ENCODE assay signal across 9 cellular contexts in genomic region chr4:25088342-25088952, GRCh38. TPM values are rescaled to one million over a fixed set of nuclear protein-coding genes. Genes with fewer than 3 reads are reported as not detected.
DNase-seq lines count a peak whose midpoint lies in the region; ATAC-seq and TF ChIP-seq lines count a peak whose summit lies in the region.
"Had no signal": no experiment of that assay in that cellular context is flagged by ENCODE, and none has a peak within 500 bp of the region (broad histone marks: within the 10 kb centered on the region; RNA-seq: fewer than 3 reads in every experiment).

No MANE protein-coding gene starts in this region.

- peaks cover 25% of the 10 kb centered on the region for H3K4me1 Mint-ChIP-seq in HFFc6 (ENCODE audit: low read depth)
- H3K4me1 Mint-ChIP-seq in activated T-cell treated with anti-CD3 and anti-CD28 coated beads, Interleukin-2, amount 50 U/mL, for 4 hours (ENCODE audit: low read depth) = peaks cover 3% of the 10 kb centered on the region
- peaks cover 0 to 17% (median 7%) of the 10 kb centered on the region in 3 donors for H3K4me1 Mint-ChIP-seq in CD8-positive, alpha-beta memory T cell
- H3K4me1 Mint-ChIP-seq in CD4-positive, alpha-beta memory T cell = peaks cover 0 to 12% (median 1%) of the 10 kb centered on the region in 4 donors

- H3K27ac ChIP-seq in CD8-positive, alpha-beta memory T cell (ENCODE audit: low read depth, low read length) = no peak overlapping the region
- no peak overlapping the region for H3K27ac ChIP-seq in CD4-positive, alpha-beta memory T cell (ENCODE audit: low read depth, low read length)
- H3K27ac ChIP-seq: epithelial cell of prostate had no signal

- no peak for DNase-seq in BJ (ENCODE audit: low read depth)
- DNase-seq in HFFc6 = peak; percentile 2
- no peak for DNase-seq in activated T-cell treated with anti-CD3 and anti-CD28 coated beads, Interleukin-2, amount 50 U/mL, for 4 hours
- peak; percentile 80 for DNase-seq in left kidney (ENCODE audit: low read depth, low spot score)
- DNase-seq in CD8-positive, alpha-beta memory T cell = no peak
- no peak for DNase-seq in CD4-positive, alpha-beta memory T cell
- DNase-seq in left colon = no peak

- intact Hi-C loops in CD4-positive, alpha-beta memory T cell (cut with micrococcal nuclease) = no loop called here
- intact Hi-C loops in left colon (cut with DNase I, micrococcal nuclease) = no loop called here

- H3K27me3 ChIP-seq in BJ (ENCODE audit: control insufficient read depth, insufficient read depth, low read length) = peaks cover 16% of the 10 kb centered on the region
- H3K27me3 ChIP-seq in CD8-positive, alpha-beta memory T cell (ENCODE audit: insufficient read depth, low read length, poor library complexity, severe bottlenecking) = no peaks in the 10 kb centered on the region
- H3K27me3 ChIP-seq in CD4-positive, alpha-beta memory T cell (ENCODE audit: insufficient read depth, low read length) = peaks cover 9% of the 10 kb centered on the region

- CTCF ChIA-PET in BJ (lab: Yijun Ruan, JAX) = interaction anchor here (1.0 kb wide), 1 partner anchor 29 kb away, joined by 3 read pairs; no protein-coding TSS in a partner anchor
- CTCF ChIA-PET in CD8-positive, alpha-beta memory T cell (lab: Charles Lee) = no interaction called here
- CTCF ChIA-PET in CD4-positive, alpha-beta memory T cell (lab: Charles Lee; ENCODE audit: partially characterized antibody) = no interaction called here

- no peak for TF ChIP-seq CTCF in BJ (IDR thresholded peaks at IDR 0.05; ENCODE audit: insufficient read depth, low read depth, low read length)
- no peak for TF ChIP-seq CTCF in HFFc6 (IDR thresholded peaks at IDR 0.05)

- H3K27ac Mint-ChIP-seq in HFFc6 = no peak overlapping the region
- no peak overlapping the region for H3K27ac Mint-ChIP-seq in CD8-positive, alpha-beta memory T cell
- no peak overlapping the region for H3K27ac Mint-ChIP-seq in CD4-positive, alpha-beta memory T cell

- H3K4me3 Mint-ChIP-seq in HFFc6 = peak overlapping the region; percentile 72
- no peak overlapping the region for H3K4me3 Mint-ChIP-seq in activated T-cell treated with anti-CD3 and anti-CD28 coated beads, Interleukin-2, amount 50 U/mL, for 4 hours
- H3K4me3 Mint-ChIP-seq in CD8-positive, alpha-beta memory T cell = no peak overlapping the region
- H3K4me3 Mint-ChIP-seq in CD4-positive, alpha-beta memory T cell = peak overlapping the region in 1 of 8 donors; percentile 26

- ATAC-seq in activated T-cell treated with anti-CD3 and anti-CD28 coated beads, Interleukin-2, amount 50 U/mL, for 4 hours = peak; percentile 47 to 58
- no peak for ATAC-seq in HG03457 (IDR thresholded peaks at IDR 0.05; ENCODE audit: unreplicated experiment)
- ATAC-seq in left colon = no peak

- no peaks in the 10 kb centered on the region for H3K36me3 ChIP-seq in BJ (ENCODE audit: control insufficient read depth, insufficient read depth, low read length)
- no peaks in the 10 kb centered on the region for H3K36me3 ChIP-seq in CD8-positive, alpha-beta memory T cell (ENCODE audit: insufficient read depth, low read length)
- no peaks in the 10 kb centered on the region for H3K36me3 ChIP-seq in CD4-positive, alpha-beta memory T cell (ENCODE audit: insufficient read depth, low read length)

- POLR2A ChIA-PET in BJ (lab: Charles Lee) = no interaction called here
- POLR2A ChIA-PET in CD8-positive, alpha-beta memory T cell (lab: Charles Lee) = no interaction called here
- POLR2A ChIA-PET in CD4-positive, alpha-beta memory T cell (lab: Charles Lee; ENCODE audit: partially characterized antibody) = no interaction called here

- peak overlapping the region; percentile 26 for H3K4me3 ChIP-seq in BJ (ENCODE audit: low read depth, low read length)
- H3K4me3 ChIP-seq in CD8-positive, alpha-beta memory T cell (ENCODE audit: low read length) = no peak overlapping the region
- H3K4me3 ChIP-seq in CD4-positive, alpha-beta memory T cell (ENCODE audit: low read length in 2 of 2) = no peak overlapping the region

- H3K9me3 ChIP-seq in CD8-positive, alpha-beta memory T cell (ENCODE audit: low read length) = no peaks in the 10 kb centered on the region
- no peaks in the 10 kb centered on the region for H3K9me3 ChIP-seq in CD4-positive, alpha-beta memory T cell (ENCODE audit: control insufficient read depth in 1 of 2, low read length in 2 of 2)

- H3K9me3 Mint-ChIP-seq in HFFc6 = peaks cover 6% of the 10 kb centered on the region
- H3K9me3 Mint-ChIP-seq in activated T-cell treated with anti-CD3 and anti-CD28 coated beads, Interleukin-2, amount 50 U/mL, for 4 hours = peaks cover 5% of the 10 kb centered on the region
- peaks cover 0 to 9% (median 5%) of the 10 kb centered on the region in 5 donors for H3K9me3 Mint-ChIP-seq in CD8-positive, alpha-beta memory T cell
- peaks cover 0 to 9% (median 5%) of the 10 kb centered on the region in 8 donors for H3K9me3 Mint-ChIP-seq in CD4-positive, alpha-beta memory T cell

- peaks cover 40% of the 10 kb centered on the region for H3K27me3 Mint-ChIP-seq in HFFc6 (ENCODE audit: insufficient read depth)
- peaks cover 31% of the 10 kb centered on the region for H3K27me3 Mint-ChIP-seq in activated T-cell treated with anti-CD3 and anti-CD28 coated beads, Interleukin-2, amount 50 U/mL, for 4 hours (ENCODE audit: low read depth)
- peaks cover 29 to 79% of the 10 kb centered on the region in 2 donors for H3K27me3 Mint-ChIP-seq in CD8-positive, alpha-beta memory T cell
- H3K27me3 Mint-ChIP-seq in CD4-positive, alpha-beta memory T cell = peaks cover 25 to 46% of the 10 kb centered on the region in 2 donors

- no peaks in the 10 kb centered on the region for H3K4me1 ChIP-seq in CD8-positive, alpha-beta memory T cell (ENCODE audit: insufficient read depth, low read length)
- H3K4me1 ChIP-seq in CD4-positive, alpha-beta memory T cell (ENCODE audit: insufficient read depth, low read length) = no peaks in the 10 kb centered on the region

- H3K36me3 Mint-ChIP-seq in HFFc6 (ENCODE audit: low read depth) = peaks cover 6% of the 10 kb centered on the region; the same call in 1 of the 2 replicates
- no peaks in the 10 kb centered on the region for H3K36me3 Mint-ChIP-seq in activated T-cell treated with anti-CD3 and anti-CD28 coated beads, Interleukin-2, amount 50 U/mL, for 4 hours (ENCODE audit: insufficient read depth)
- peaks cover 0 to 5% (median 0%) of the 10 kb centered on the region in 3 donors for H3K36me3 Mint-ChIP-seq in CD8-positive, alpha-beta memory T cell
- H3K36me3 Mint-ChIP-seq in CD4-positive, alpha-beta memory T cell = peaks cover 0 to 6% of the 10 kb centered on the region in 2 donors

RNA-seq across cellular contexts. Expression of gene LGI2, which starts 57.7 kb away (rescaled TPM):
- 0.01 TPM in 2 replicates for polyA plus RNA-seq in BJ (2011; rRNA removed)
- polyA minus RNA-seq in BJ (2011; rRNA and poly(A)+ RNA removed) = not detected in 2 replicates
- not detected for total RNA-seq in HFFc6 (2021; fragmentation: NEBNext Ultra II Directional; extraction: Animal tissue kit (Norgen Biotek cat#: 25700))
- total RNA-seq in activated T-cell treated with anti-CD3 and anti-CD28 coated beads, Interleukin-2, amount 50 U/mL, for 4 hours = not detected
- total RNA-seq in CD8-positive, alpha-beta memory T cell = not detected
- polyA plus RNA-seq in CD8-positive, alpha-beta memory T cell = not detected
- not detected for total RNA-seq in CD4-positive, alpha-beta memory T cell
- polyA plus RNA-seq in CD4-positive, alpha-beta memory T cell = not detected
- under 1 TPM; 0.12 to 0.53 TPM for total RNA-seq in left colon

Comparison
In these comparisons a context has a peak if more than half of its experiments do, and no peak if none do; other contexts are left out.
1. DNase-seq: peak in HFFc6 (single experiment) and left kidney (single experiment); none in BJ (single experiment), activated T-cell treated with anti-CD3 and anti-CD28 coated beads, Interleukin-2, amount 50 U/mL, for 4 hours (single experiment), CD8-positive, alpha-beta memory T cell (0 of 5), CD4-positive, alpha-beta memory T cell (0 of 5) and left colon (0 of 2).
2. ATAC-seq: peak in activated T-cell treated with anti-CD3 and anti-CD28 coated beads, Interleukin-2, amount 50 U/mL, for 4 hours (2 of 2); none in HG03457 (single experiment) and left colon (single experiment).